Comparison of ENCODE assay signal across 1 cellular context in the genomic region with DNA sequence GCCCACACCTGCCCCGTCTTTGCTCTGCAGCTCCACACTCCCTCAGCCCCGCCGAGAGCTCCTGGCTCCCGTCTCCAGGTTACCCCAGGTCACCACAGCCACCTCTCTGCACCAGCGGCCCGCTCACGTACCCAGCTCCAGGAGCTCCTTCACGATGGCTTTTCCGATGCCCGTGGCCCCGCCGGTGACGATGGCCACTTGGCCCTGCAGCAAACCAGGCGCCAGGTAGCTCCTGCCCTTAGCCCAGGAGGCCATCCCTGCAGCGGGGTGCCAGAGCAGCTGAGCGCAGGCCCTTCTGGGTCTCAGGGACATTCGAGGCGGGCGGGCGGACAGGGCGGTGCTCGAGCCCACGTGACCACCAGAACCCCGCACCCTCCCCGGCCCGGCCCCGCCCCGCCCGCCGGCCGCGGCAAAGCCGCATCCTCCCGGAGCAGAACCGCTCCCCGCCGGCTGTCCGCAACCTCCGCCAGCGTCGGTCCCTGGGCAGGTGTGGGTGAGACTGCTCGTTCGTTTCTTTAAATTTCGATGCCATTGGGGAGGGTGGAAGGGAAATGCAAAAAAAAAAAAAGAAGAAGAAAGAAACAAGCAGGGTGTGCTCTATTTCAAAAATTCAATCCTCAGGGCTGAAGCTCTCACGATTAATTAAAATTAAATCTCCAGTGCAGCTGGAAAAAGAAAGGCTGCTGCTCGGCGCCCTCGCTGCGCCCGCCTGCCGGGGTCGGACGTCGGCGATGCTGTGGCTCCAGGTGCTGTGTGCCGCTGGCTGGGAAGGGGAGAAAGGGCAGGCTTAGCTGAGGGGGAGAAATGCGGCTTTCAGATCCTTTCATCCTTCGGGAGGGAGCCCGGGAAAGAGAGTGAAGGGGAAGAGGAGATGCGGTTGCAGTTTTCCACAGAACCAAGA.
TF ChIP-seq lines count a peak whose summit lies in the region.

A gene (minus strand): TSS at position 323 of the 901 bp plus-strand sequence. CDS start 68 bp downstream, at position 255.
A gene with protein sequence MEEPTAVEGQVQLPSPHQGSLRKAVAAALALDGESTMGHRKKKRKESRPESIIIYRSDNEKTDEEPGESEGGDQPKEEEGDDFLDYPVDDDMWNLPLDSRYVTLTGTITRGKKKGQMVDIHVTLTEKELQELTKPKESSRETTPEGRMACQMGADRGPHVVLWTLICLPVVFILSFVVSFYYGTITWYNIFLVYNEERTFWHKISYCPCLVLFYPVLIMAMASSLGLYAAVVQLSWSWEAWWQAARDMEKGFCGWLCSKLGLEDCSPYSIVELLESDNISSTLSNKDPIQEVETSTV (plus strand): TSS at position 433 of the 901 bp plus-strand sequence. CDS start 14,045 bp downstream, outside the sequence.

TF ChIP-seq in HepG2, 621 proteins besides CTCF, POLR2A, EP300 and RAD21 (continued from another document and continues in another):
- TF ChIP-seq, protein P1, sequence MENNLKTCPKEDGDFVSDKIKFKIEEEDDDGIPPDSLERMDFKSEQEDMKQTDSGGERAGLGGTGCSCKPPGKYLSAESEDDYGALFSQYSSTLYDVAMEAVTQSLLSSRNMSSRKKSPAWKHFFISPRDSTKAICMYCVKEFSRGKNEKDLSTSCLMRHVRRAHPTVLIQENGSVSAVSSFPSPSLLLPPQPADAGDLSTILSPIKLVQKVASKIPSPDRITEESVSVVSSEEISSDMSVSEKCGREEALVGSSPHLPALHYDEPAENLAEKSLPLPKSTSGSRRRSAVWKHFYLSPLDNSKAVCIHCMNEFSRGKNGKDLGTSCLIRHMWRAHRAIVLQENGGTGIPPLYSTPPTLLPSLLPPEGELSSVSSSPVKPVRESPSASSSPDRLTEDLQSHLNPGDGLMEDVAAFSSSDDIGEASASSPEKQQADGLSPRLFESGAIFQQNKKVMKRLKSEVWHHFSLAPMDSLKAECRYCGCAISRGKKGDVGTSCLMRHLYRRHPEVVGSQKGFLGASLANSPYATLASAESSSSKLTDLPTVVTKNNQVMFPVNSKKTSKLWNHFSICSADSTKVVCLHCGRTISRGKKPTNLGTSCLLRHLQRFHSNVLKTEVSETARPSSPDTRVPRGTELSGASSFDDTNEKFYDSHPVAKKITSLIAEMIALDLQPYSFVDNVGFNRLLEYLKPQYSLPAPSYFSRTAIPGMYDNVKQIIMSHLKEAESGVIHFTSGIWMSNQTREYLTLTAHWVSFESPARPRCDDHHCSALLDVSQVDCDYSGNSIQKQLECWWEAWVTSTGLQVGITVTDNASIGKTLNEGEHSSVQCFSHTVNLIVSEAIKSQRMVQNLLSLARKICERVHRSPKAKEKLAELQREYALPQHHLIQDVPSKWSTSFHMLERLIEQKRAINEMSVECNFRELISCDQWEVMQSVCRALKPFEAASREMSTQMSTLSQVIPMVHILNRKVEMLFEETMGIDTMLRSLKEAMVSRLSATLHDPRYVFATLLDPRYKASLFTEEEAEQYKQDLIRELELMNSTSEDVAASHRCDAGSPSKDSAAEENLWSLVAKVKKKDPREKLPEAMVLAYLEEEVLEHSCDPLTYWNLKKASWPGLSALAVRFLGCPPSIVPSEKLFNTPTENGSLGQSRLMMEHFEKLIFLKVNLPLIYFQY (CRISPR knock-in tag; IDR thresholded peaks at IDR 0.05; ENCODE audit: borderline replicate concordance), result no peak; the same call in none of the 2 replicates
- TF ChIP-seq ZNF672 (CRISPR knock-in tag; IDR thresholded peaks at IDR 0.05) (no peak), TOPORS (CRISPR knock-in tag; IDR thresholded peaks at IDR 0.05) (0 out of 2 replicates have a peak, but pooled peaks have one; percentile 87), ZEB1 (IDR thresholded peaks at IDR 0.05; ENCODE audit: insufficient replicate concordance, low read depth) (peak; percentile 36), TGIF2 (CRISPR knock-in tag; IDR thresholded peaks at IDR 0.05) (no peak; the same call in 1 of the 2 replicates), MAZ (IDR thresholded peaks at IDR 0.05; ENCODE audit: borderline replicate concordance, low read depth, low read length) (peak; percentile 51; the same call in 1 of the 2 replicates), MAZ (CRISPR knock-in tag; IDR thresholded peaks at IDR 0.05; ENCODE audit: low read depth) (peak; percentile 97), CCAR2 (optimal IDR thresholded peaks at IDR 0.05; ENCODE audit: low read depth, low read length) (no peak), ZFP36L1 (CRISPR knock-in tag; IDR thresholded peaks at IDR 0.05) (peak; percentile 73; the same call in 1 of the 2 replicates), ZNF256 (CRISPR knock-in tag; conservative IDR thresholded peaks at IDR 0.05) (0 out of 2 replicates have a peak, but pooled peaks have one; percentile 54), REL (CRISPR knock-in tag; conservative IDR thresholded peaks at IDR 0.05) (peak; percentile 57), HNRNPH1 (optimal IDR thresholded peaks at IDR 0.05; ENCODE audit: low read depth, low read length) (no peak), ZNF746 (CRISPR knock-in tag; IDR thresholded peaks at IDR 0.05) (no peak; the same call in 1 of the 2 replicates), ZNF274 (CRISPR knock-in tag; IDR thresholded peaks at IDR 0.05) (peak; percentile 93), KLF16 (CRISPR knock-in tag; IDR thresholded peaks at IDR 0.05) (peak in 1 of 2 experiments; percentile 96; a peak in 3 of 4 replicates), KAT2B (IDR thresholded peaks at IDR 0.05; ENCODE audit: borderline replicate concordance, low read depth, low read length) (no peak), ZNF121 (CRISPR knock-in tag; IDR thresholded peaks at IDR 0.05) (peak; percentile 89), ZNF333 (CRISPR knock-in tag; IDR thresholded peaks at IDR 0.05; ENCODE audit: borderline replicate concordance) (peak; percentile 98), HNRNPUL1 (IDR thresholded peaks at IDR 0.05; ENCODE audit: low read depth, low read length) (no peak), ZNF205 (CRISPR knock-in tag; IDR thresholded peaks at IDR 0.05) (peak; percentile 58; the same call in 1 of the 2 replicates), ZNF501 (CRISPR knock-in tag; IDR thresholded peaks at IDR 0.05) (peak; percentile 98), ISL2 (CRISPR knock-in tag; IDR thresholded peaks at IDR 0.05) (peak; percentile 63)
- TF ChIP-seq, protein P2, sequence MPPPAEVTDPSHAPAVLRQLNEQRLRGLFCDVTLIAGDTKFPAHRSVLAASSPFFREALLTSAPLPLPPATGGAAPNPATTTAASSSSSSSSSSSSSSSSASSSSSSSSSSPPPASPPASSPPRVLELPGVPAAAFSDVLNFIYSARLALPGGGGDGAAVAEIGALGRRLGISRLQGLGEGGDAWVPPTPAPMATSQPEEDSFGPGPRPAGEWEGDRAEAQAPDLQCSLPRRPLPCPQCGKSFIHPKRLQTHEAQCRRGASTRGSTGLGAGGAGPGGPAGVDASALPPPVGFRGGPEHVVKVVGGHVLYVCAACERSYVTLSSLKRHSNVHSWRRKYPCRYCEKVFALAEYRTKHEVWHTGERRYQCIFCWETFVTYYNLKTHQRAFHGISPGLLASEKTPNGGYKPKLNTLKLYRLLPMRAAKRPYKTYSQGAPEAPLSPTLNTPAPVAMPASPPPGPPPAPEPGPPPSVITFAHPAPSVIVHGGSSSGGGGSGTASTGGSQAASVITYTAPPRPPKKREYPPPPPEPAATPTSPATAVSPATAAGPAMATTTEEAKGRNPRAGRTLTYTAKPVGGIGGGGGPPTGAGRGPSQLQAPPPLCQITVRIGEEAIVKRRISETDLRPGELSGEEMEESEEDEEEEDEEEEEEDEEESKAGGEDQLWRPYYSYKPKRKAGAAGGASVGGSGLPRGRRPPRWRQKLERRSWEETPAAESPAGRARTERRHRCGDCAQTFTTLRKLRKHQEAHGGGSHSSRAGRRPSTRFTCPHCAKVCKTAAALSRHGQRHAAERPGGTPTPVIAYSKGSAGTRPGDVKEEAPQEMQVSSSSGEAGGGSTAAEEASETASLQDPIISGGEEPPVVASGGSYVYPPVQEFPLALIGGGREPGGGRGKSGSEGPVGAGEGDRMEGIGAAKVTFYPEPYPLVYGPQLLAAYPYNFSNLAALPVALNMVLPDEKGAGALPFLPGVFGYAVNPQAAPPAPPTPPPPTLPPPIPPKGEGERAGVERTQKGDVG (CRISPR knock-in tag; IDR thresholded peaks at IDR 0.05; ENCODE audit: borderline replicate concordance), result peak; percentile 88
- TF ChIP-seq, protein P3, sequence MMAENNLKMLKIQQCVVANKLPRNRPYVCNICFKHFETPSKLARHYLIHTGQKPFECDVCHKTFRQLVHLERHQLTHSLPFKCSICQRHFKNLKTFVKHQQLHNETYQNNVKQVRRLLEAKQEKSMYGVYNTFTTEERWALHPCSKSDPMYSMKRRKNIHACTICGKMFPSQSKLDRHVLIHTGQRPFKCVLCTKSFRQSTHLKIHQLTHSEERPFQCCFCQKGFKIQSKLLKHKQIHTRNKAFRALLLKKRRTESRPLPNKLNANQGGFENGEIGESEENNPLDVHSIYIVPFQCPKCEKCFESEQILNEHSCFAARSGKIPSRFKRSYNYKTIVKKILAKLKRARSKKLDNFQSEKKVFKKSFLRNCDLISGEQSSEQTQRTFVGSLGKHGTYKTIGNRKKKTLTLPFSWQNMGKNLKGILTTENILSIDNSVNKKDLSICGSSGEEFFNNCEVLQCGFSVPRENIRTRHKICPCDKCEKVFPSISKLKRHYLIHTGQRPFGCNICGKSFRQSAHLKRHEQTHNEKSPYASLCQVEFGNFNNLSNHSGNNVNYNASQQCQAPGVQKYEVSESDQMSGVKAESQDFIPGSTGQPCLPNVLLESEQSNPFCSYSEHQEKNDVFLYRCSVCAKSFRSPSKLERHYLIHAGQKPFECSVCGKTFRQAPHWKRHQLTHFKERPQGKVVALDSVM (CRISPR knock-in tag; IDR thresholded peaks at IDR 0.05), result peak; percentile 20; the same call in 1 of the 2 replicates
- TF ChIP-seq, protein P4, sequence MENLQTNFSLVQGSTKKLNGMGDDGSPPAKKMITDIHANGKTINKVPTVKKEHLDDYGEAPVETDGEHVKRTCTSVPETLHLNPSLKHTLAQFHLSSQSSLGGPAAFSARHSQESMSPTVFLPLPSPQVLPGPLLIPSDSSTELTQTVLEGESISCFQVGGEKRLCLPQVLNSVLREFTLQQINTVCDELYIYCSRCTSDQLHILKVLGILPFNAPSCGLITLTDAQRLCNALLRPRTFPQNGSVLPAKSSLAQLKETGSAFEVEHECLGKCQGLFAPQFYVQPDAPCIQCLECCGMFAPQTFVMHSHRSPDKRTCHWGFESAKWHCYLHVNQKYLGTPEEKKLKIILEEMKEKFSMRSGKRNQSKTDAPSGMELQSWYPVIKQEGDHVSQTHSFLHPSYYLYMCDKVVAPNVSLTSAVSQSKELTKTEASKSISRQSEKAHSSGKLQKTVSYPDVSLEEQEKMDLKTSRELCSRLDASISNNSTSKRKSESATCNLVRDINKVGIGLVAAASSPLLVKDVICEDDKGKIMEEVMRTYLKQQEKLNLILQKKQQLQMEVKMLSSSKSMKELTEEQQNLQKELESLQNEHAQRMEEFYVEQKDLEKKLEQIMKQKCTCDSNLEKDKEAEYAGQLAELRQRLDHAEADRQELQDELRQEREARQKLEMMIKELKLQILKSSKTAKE (CRISPR knock-in tag; IDR thresholded peaks at IDR 0.05; ENCODE audit: borderline replicate concordance), result peak; percentile 42; the same call in 1 of the 2 replicates
- TF ChIP-seq, protein P5, sequence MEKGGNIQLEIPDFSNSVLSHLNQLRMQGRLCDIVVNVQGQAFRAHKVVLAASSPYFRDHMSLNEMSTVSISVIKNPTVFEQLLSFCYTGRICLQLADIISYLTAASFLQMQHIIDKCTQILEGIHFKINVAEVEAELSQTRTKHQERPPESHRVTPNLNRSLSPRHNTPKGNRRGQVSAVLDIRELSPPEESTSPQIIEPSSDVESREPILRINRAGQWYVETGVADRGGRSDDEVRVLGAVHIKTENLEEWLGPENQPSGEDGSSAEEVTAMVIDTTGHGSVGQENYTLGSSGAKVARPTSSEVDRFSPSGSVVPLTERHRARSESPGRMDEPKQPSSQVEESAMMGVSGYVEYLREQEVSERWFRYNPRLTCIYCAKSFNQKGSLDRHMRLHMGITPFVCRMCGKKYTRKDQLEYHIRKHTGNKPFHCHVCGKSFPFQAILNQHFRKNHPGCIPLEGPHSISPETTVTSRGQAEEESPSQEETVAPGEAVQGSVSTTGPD (CRISPR knock-in tag; IDR thresholded peaks at IDR 0.05), result no peak
- TF ChIP-seq, protein P6, sequence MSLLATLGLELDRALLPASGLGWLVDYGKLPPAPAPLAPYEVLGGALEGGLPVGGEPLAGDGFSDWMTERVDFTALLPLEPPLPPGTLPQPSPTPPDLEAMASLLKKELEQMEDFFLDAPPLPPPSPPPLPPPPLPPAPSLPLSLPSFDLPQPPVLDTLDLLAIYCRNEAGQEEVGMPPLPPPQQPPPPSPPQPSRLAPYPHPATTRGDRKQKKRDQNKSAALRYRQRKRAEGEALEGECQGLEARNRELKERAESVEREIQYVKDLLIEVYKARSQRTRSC (CRISPR knock-in tag; IDR thresholded peaks at IDR 0.05; ENCODE audit: low read depth), result 0 out of 2 replicates have a peak, but pooled peaks have one; percentile 60
- TF ChIP-seq, protein P7, sequence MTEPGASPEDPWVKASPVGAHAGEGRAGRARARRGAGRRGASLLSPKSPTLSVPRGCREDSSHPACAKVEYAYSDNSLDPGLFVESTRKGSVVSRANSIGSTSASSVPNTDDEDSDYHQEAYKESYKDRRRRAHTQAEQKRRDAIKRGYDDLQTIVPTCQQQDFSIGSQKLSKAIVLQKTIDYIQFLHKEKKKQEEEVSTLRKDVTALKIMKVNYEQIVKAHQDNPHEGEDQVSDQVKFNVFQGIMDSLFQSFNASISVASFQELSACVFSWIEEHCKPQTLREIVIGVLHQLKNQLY (CRISPR knock-in tag; IDR thresholded peaks at IDR 0.05), result peak; percentile 66
- TF ChIP-seq, protein P8, sequence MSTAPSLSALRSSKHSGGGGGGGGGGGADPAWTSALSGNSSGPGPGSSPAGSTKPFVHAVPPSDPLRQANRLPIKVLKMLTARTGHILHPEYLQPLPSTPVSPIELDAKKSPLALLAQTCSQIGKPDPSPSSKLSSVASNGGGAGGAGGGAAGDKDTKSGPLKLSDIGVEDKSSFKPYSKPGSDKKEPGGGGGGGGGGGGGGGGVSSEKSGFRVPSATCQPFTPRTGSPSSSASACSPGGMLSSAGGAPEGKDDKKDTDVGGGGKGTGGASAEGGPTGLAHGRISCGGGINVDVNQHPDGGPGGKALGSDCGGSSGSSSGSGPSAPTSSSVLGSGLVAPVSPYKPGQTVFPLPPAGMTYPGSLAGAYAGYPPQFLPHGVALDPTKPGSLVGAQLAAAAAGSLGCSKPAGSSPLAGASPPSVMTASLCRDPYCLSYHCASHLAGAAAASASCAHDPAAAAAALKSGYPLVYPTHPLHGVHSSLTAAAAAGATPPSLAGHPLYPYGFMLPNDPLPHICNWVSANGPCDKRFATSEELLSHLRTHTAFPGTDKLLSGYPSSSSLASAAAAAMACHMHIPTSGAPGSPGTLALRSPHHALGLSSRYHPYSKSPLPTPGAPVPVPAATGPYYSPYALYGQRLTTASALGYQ (CRISPR knock-in tag; IDR thresholded peaks at IDR 0.05), result 0 out of 2 replicates have a peak, but pooled peaks have one; percentile 52
